8 cellular contexts compared by ENCODE assay signal in genomic region chr17:29042679-29043538, GRCh38. TPM values are rescaled to one million over a fixed set of nuclear protein-coding genes. Genes with fewer than 3 reads are reported as not detected.
DNase-seq lines count a peak whose midpoint lies in the region; ATAC-seq, FAIRE-seq and TF ChIP-seq lines count a peak whose summit lies in the region.

Gene PIPOX, plus strand, starts transcription at chr17:29043141. Its CDS starts 85 bp downstream, at chr17:29043226.

- FAIRE-seq in astrocyte (lab: Jason Lieb, UNC) = no peak

- H3K27ac Mint-ChIP-seq in GM23338 = peak within 1 kb of the TSS; percentile 91
- peak within 1 kb of the TSS; percentile 58 for H3K27ac Mint-ChIP-seq in astrocyte (ENCODE audit: unreplicated experiment)
- H3K27ac Mint-ChIP-seq in activated CD4-positive, alpha-beta T cell treated with anti-CD3 and anti-CD28 coated beads, Interleukin-2, amount 10 ng/mL, durations not matched to agents 24 days and 14 days = no peak within 1 kb of the TSS

- H3K27me3 ChIP-seq in GM23338 (ENCODE audit: insufficient read depth) (no peaks in the 10 kb centered on the region), astrocyte (ENCODE audit: insufficient read depth, low read length) (peaks cover 15% of the 10 kb centered on the region), transverse colon (peaks cover 5% of the 10 kb centered on the region)

- H3K79me2 ChIP-seq in GM23338 (replicated peaks; ENCODE audit: insufficient read depth) (0 out of 2 replicates have a peak, but pooled peaks cover 8% of the 10 kb centered on the region), astrocyte (ENCODE audit: insufficient read depth, low read length) (no peaks in the 10 kb centered on the region)

- no peaks in the 10 kb centered on the region for H4K20me1 ChIP-seq in GM23338 (replicated peaks; ENCODE audit: insufficient read depth)
- no peaks in the 10 kb centered on the region for H4K20me1 ChIP-seq in astrocyte (ENCODE audit: insufficient read depth, low read length)

- no peaks in the 10 kb centered on the region for H3K36me3 ChIP-seq in GM23338 (ENCODE audit: insufficient read depth)
- H3K36me3 ChIP-seq in astrocyte (ENCODE audit: insufficient read depth, low read length) = no peaks in the 10 kb centered on the region
- no peaks in the 10 kb centered on the region for H3K36me3 ChIP-seq in transverse colon

- ATAC-seq in GM23338 (peak; percentile 87), GM21381 (IDR thresholded peaks at IDR 0.05; ENCODE audit: unreplicated experiment) (no peak)

- no peak for TF ChIP-seq POLR2A in transverse colon (IDR thresholded peaks at IDR 0.05)

- peaks cover 15% of the 10 kb centered on the region; the same call in 1 of the 2 replicates for H3K9me2 ChIP-seq in GM23338 (ENCODE audit: insufficient read depth)

- DNase-seq in GM23338 (ENCODE audit: low spot score) (peak; percentile 98), NCI-H2107 (lab: John Stamatoyannopoulos, UW) (peak; percentile 82), astrocyte (ENCODE audit: low read depth) (peak; percentile 14), islet precursor cell (peak; percentile 69), transverse colon (peak; percentile 15), UCSD-AML1 (lab: John Stamatoyannopoulos, UW; ENCODE audit: unreplicated experiment) (no peak)
- no peak for DNase-seq in activated CD4-positive, alpha-beta T cell treated with anti-CD3 and anti-CD28 coated beads, Interleukin-2, amount 10 ng/mL, durations not matched to agents 24 days and 14 days

- H3K4me3 Mint-ChIP-seq in GM23338 = peak within 1 kb of the TSS; percentile 61
- peak within 1 kb of the TSS; percentile 40 for H3K4me3 Mint-ChIP-seq in astrocyte (ENCODE audit: unreplicated experiment)
- no peak within 1 kb of the TSS for H3K4me3 Mint-ChIP-seq in activated CD4-positive, alpha-beta T cell treated with anti-CD3 and anti-CD28 coated beads, Interleukin-2, amount 10 ng/mL, durations not matched to agents 24 days and 14 days

- peaks cover 55% of the 10 kb centered on the region for H3K4me1 ChIP-seq in GM23338 (ENCODE audit: insufficient read depth)
- H3K4me1 ChIP-seq in astrocyte (ENCODE audit: insufficient read depth, low read length) = peaks cover 19% of the 10 kb centered on the region
- peaks cover 0 to 7% (median 0%) of the 10 kb centered on the region in 4 donors for H3K4me1 ChIP-seq in transverse colon

- H3K36me3 Mint-ChIP-seq in GM23338 (ENCODE audit: low read depth) = peaks cover 30% of the 10 kb centered on the region; the same call in 2 of the 3 replicates
- no peaks in the 10 kb centered on the region for H3K36me3 Mint-ChIP-seq in astrocyte (ENCODE audit: low read depth, unreplicated experiment)
- no peaks in the 10 kb centered on the region for H3K36me3 Mint-ChIP-seq in activated CD4-positive, alpha-beta T cell treated with anti-CD3 and anti-CD28 coated beads, Interleukin-2, amount 10 ng/mL, durations not matched to agents 24 days and 14 days (ENCODE audit: low read depth)

- H3F3A ChIP-seq in GM23338 (replicated peaks; ENCODE audit: low read depth) = peaks cover 19% of the 10 kb centered on the region

- intact Hi-C loops in transverse colon (cut with DNase I; ENCODE audit: low total_unique reads) = no loop called here
- intact Hi-C loops in activated CD4-positive, alpha-beta T cell treated with anti-CD3 and anti-CD28 coated beads, Interleukin-2, amount 10 ng/mL, durations not matched to agents 24 days and 14 days (cut with micrococcal nuclease) = no loop called here

- H3K9me3 Mint-ChIP-seq in GM23338 = no peaks in the 10 kb centered on the region; the same call in 2 of the 3 replicates
- no peaks in the 10 kb centered on the region for H3K9me3 Mint-ChIP-seq in astrocyte (ENCODE audit: unreplicated experiment)
- no peaks in the 10 kb centered on the region for H3K9me3 Mint-ChIP-seq in activated CD4-positive, alpha-beta T cell treated with anti-CD3 and anti-CD28 coated beads, Interleukin-2, amount 10 ng/mL, durations not matched to agents 24 days and 14 days

- 42 to 56% methylated on average over 5 to 13 of the region's 13 CpGs for WGBS in transverse colon (ENCODE audit: low coverage in 1 of 2), 2 donors

- peak within 1 kb of the TSS; percentile 96 for H3K27ac ChIP-seq in GM23338 (ENCODE audit: low read depth)
- no peak within 1 kb of the TSS for H3K27ac ChIP-seq in astrocyte (ENCODE audit: low read depth, low read length)
- H3K27ac ChIP-seq in transverse colon = peak within 1 kb of the TSS in 2 of 4 donors; percentile 37

- H3K4me3 ChIP-seq in GM23338 = peak within 1 kb of the TSS; percentile 15
- H3K4me3 ChIP-seq in astrocyte (ENCODE audit: insufficient read depth, low read depth, low read length) = no peak within 1 kb of the TSS
- H3K4me3 ChIP-seq in transverse colon = no peak within 1 kb of the TSS

- H3K4me2 ChIP-seq in GM23338 (peak within 1 kb of the TSS; percentile 61), astrocyte (ENCODE audit: low read length) (peak within 1 kb of the TSS; percentile 64)

- H3K27me3 Mint-ChIP-seq in GM23338 (ENCODE audit: insufficient read depth, low read depth, poor library complexity) = peaks cover 13% of the 10 kb centered on the region
- peaks cover 11% of the 10 kb centered on the region for H3K27me3 Mint-ChIP-seq in astrocyte (ENCODE audit: low read depth, unreplicated experiment)
- peaks cover 7% of the 10 kb centered on the region for H3K27me3 Mint-ChIP-seq in activated CD4-positive, alpha-beta T cell treated with anti-CD3 and anti-CD28 coated beads, Interleukin-2, amount 10 ng/mL, durations not matched to agents 24 days and 14 days

- H3K9me3 ChIP-seq in astrocyte (ENCODE audit: insufficient read depth, low read depth, low read length) = no peaks in the 10 kb centered on the region
- H3K9me3 ChIP-seq in transverse colon = no peaks in the 10 kb centered on the region

- no peak within 1 kb of the TSS for H2AFZ ChIP-seq in GM23338
- H2AFZ ChIP-seq in astrocyte (ENCODE audit: low read depth, low read length) = peak within 1 kb of the TSS; percentile 48

- no peak within 1 kb of the TSS for H3K9ac ChIP-seq in astrocyte (ENCODE audit: low read length)

- H3K4me1 Mint-ChIP-seq in GM23338 = peaks cover 48% of the 10 kb centered on the region
- peaks cover 18% of the 10 kb centered on the region for H3K4me1 Mint-ChIP-seq in astrocyte (ENCODE audit: low read depth, unreplicated experiment)
- H3K4me1 Mint-ChIP-seq in activated CD4-positive, alpha-beta T cell treated with anti-CD3 and anti-CD28 coated beads, Interleukin-2, amount 10 ng/mL, durations not matched to agents 24 days and 14 days = peaks cover 5% of the 10 kb centered on the region

- TF ChIP-seq EP300 in transverse colon (IDR thresholded peaks at IDR 0.05; ENCODE audit: low read depth) = no peak

- in situ Hi-C loops in transverse colon (cut with MboI; ENCODE audit: low pct_ligation_motif_present in 1 of 4, low pct_unique_long_range_greater_than_20kb in 1 of 4, low sequenced_read_pairs in 3 of 4) = no loop called here

- peak; percentile 64 to 69 for TF ChIP-seq CTCF in GM23338 (conservative IDR thresholded peaks at IDR 0.05; ENCODE audit: low read depth in 2 of 2)
- TF ChIP-seq CTCF in astrocyte (IDR thresholded peaks at IDR 0.05; ENCODE audit: insufficient read depth, low read depth, low read length) = peak; percentile 26
- no peak for TF ChIP-seq CTCF in transverse colon (IDR thresholded peaks at IDR 0.05)

TF ChIP-seq in GM23338, 12 proteins besides CTCF, POLR2A, EP300 and RAD21 (continues in another document):
- TF ChIP-seq REST (IDR thresholded peaks at IDR 0.05; ENCODE audit: unreplicated experiment) = no peak
- peak; percentile 64; the same call in 1 of the 2 replicates for TF ChIP-seq NANOG (IDR thresholded peaks at IDR 0.05; ENCODE audit: borderline replicate concordance)
- no peak for TF ChIP-seq EZH2 (IDR thresholded peaks at IDR 0.05; ENCODE audit: low read depth, unreplicated experiment)
- TF ChIP-seq POLR2AphosphoS5 (IDR thresholded peaks at IDR 0.05; ENCODE audit: low read depth) = peak; percentile 71
- peak; percentile 76; the same call in 1 of the 2 replicates for TF ChIP-seq ETS1 (IDR thresholded peaks at IDR 0.05)

RNA-seq across cellular contexts. Expression of gene PIPOX, which starts in this region (rescaled TPM):
- 34.6 and 42.8 TPM in 2 replicates for total RNA-seq in GM23338 (2014; rRNA removed; shearing (Covaris generic))
- polyA plus RNA-seq in GM23338 (2016; fragmentation: Nextera tagmentation; extraction: Ambion mirVana) = 22.2 and 22.6 TPM in 2 replicates
- total RNA-seq in astrocyte = 1.8 and 2.6 TPM in 2 replicates
- 10 to 100 TPM in 1 of 4 donors, 1 to 10 TPM in 2, not detected in 1; 1.2 to 15.3 (median 1.6) TPM for total RNA-seq in transverse colon
- total RNA-seq in activated CD4-positive, alpha-beta T cell treated with anti-CD3 and anti-CD28 coated beads, Interleukin-2, amount 10 ng/mL, durations not matched to agents 24 days and 14 days = 1.2 and 1.4 TPM in 2 replicates

Comparison
In these comparisons a context has a peak if more than half of its experiments do, and no peak if none do; other contexts are left out.
1. DNase-seq: peak in GM23338 (single experiment), NCI-H2107 (single experiment), astrocyte (single experiment), islet precursor cell (single experiment) and transverse colon (single experiment); none in activated CD4-positive, alpha-beta T cell treated with anti-CD3 and anti-CD28 coated beads, Interleukin-2, amount 10 ng/mL, durations not matched to agents 24 days and 14 days (single experiment) and UCSD-AML1 (single experiment).
2. CTCF ChIP-seq: peak in GM23338 (2 of 2) and astrocyte (single experiment); none in transverse colon (0 of 5).